ENCODE assay signal across 9 cellular contexts in the genomic region with DNA sequence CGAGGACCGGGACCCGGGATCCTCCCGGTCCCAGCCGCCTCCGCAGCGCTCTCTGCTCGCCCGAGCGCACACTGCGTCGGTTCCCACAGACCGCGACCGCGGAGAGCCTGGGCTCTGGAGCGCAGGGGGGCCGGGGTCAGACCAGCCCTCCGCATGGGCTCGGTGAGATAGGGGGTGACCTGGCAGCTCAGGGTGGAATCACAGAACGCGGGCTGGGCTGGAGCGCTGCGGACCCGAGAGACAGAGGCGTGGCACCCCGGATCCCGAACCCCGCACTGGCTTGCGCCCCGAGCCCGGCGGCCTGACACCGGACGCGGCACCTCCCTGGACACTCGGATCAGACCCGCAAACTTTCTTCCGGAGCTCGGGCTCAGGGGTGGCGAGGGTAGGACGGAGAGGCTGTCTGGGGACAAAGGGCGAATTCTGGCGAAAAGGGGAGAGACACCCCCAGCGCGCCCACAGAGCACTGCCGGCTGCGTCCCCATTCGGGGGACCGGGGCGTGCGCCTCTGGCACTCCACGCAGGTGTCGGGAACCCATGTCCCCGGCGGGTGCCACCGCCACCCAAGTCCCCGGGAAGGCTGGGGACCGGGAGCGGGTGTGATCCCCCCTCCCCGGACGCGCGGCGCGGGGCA. TPM values are rescaled to one million over a fixed set of nuclear protein-coding genes. Genes with fewer than 3 reads are reported as not detected.
A peak's percentile ranks its signal among the peaks of the same experiment; 100 is the strongest.
DNase-seq lines count a peak whose midpoint lies in the region; ATAC-seq and TF ChIP-seq lines count a peak whose summit lies in the region.
"Had no signal": no experiment of that assay in that cellular context is flagged by ENCODE, and none has a peak within 500 bp of the region (broad histone marks: within the 10 kb centered on the region; RNA-seq: fewer than 3 reads in every experiment).

No MANE protein-coding gene starts in this region.

- H3K27ac ChIP-seq in thoracic aorta, result no peak overlapping the region

- no peak for TF ChIP-seq CTCF in thoracic aorta (IDR thresholded peaks at IDR 0.05)

- H3K4me3 ChIP-seq in thoracic aorta, result peak overlapping the region; percentile 61

- ATAC-seq in thoracic aorta (ENCODE audit: insufficient number of reproducible peaks, low FRiP score, low read depth) (no peak), GM21528 (IDR thresholded peaks at IDR 0.05; ENCODE audit: low FRiP score, unreplicated experiment) (no peak)

- H3K36me3 ChIP-seq in thoracic aorta, result no peaks in the 10 kb centered on the region

- no peaks in the 10 kb centered on the region for H3K27me3 ChIP-seq in thoracic aorta (replicated peaks; ENCODE audit: insufficient read depth)

- peak in 2 of 3 experiments; percentile 62 to 72 for DNase-seq in NCI-H1417 (lab: John Stamatoyannopoulos, UW)
- DNase-seq in NCI-H1417 treated with DMSO at 0.1 percent for 48 hours (lab: John Stamatoyannopoulos, UW), result no peak
- DNase-seq in ecto neural progenitor cell (ENCODE audit: low spot score), result peak; percentile 63
- DNase-seq in mesenteric fat pad (ENCODE audit: low spot score), result peak; percentile 84
- DNase-seq in thoracic aorta (ENCODE audit: low spot score), result no peak
- no peak for DNase-seq in occipital lobe (lab: John Stamatoyannopoulos, UW)
- DNase-seq in AML-193 (lab: John Stamatoyannopoulos, UW), result no peak
- DNase-seq: naive B cell had no signal

- peaks cover 7 to 9% of the 10 kb centered on the region in 2 donors for H3K4me1 ChIP-seq in thoracic aorta (ENCODE audit: control insufficient read depth in 1 of 2, low read depth in 2 of 2)

- H3K9me3 ChIP-seq in thoracic aorta, result no peaks in the 10 kb centered on the region

RNA-seq across cellular contexts. Expression of gene DIPK1C, which starts 0.6 kb away (rescaled TPM):
- total RNA-seq in mesenteric fat pad (not detected), thoracic aorta (not detected), occipital lobe (12.3 TPM)

RNA-seq across cellular contexts. Expression of gene CNDP2, which starts 39.6 kb away (rescaled TPM):
- total RNA-seq in mesenteric fat pad, result 164 TPM
- 100 to 1,000 TPM in 1 of 2 donors, 10 to 100 TPM in 1; 44.3 to 106 TPM for total RNA-seq in thoracic aorta
- 32.6 TPM for total RNA-seq in occipital lobe

Comparison
In these comparisons a context has a peak if more than half of its experiments do, and no peak if none do; other contexts are left out.
1. DNase-seq: peak in NCI-H1417 (2 of 3), ecto neural progenitor cell (single experiment) and mesenteric fat pad (single experiment); none in NCI-H1417 treated with DMSO at 0.1 percent for 48 hours (single experiment), thoracic aorta (single experiment), occipital lobe (single experiment) and AML-193 (0 of 2).
2. RNA of gene DIPK1C, which starts 0.6 kb away (total RNA-seq): 12.3 TPM in occipital lobe (single experiment); not detected in thoracic aorta and not detected in mesenteric fat pad (single experiment); every median in the first group is over 10 times any median in the second.